9 cellular contexts compared by ENCODE assay signal in genomic region chr1:178664278-178664677, GRCh38.
DNase-seq lines count a peak whose midpoint lies in the region; ATAC-seq and TF ChIP-seq lines count a peak whose summit lies in the region.
"Had no signal": no experiment of that assay in that cellular context is flagged by ENCODE, and none has a peak within 500 bp of the region (broad histone marks: within the 10 kb centered on the region; RNA-seq: fewer than 3 reads in every experiment).

No MANE protein-coding gene starts in this region.

- DNase-seq in Ammon's horn (ENCODE audit: low spot score), result peak; percentile 28
- peak; percentile 87 for DNase-seq in NOMO-1 treated with dmso at 0.1 percent for 144 hours (lab: John Stamatoyannopoulos, UW; ENCODE audit: unreplicated experiment)
- no peak for DNase-seq in A673 (ENCODE audit: low spot score)
- no peak for DNase-seq in NCI-H748 (lab: John Stamatoyannopoulos, UW; ENCODE audit: unreplicated experiment)
- no peak for DNase-seq in NCI-H446 (lab: John Stamatoyannopoulos, UW)
- DNase-seq in NCI-H524 treated with DMSO at 0.1 percent for 48 hours (lab: John Stamatoyannopoulos, UW), result no peak
- DNase-seq: NCI-H2029 had no signal

- no TSS peak for BruUV-seq in A673 (replicated peaks; lab: Mats Ljungman, UMichigan)

- no peaks in the 10 kb centered on the region for H3K9me3 ChIP-seq in A673 (ENCODE audit: low read depth, low read length, poor library complexity, severe bottlenecking)

- CTCF ChIA-PET in A673 (lab: Charles Lee), result no interaction called here

- no peaks in the 10 kb centered on the region for H3K36me3 ChIP-seq in A673 (ENCODE audit: insufficient read depth, low read length, poor library complexity, severe bottlenecking)

- intact Hi-C loops in A673 (cut with micrococcal nuclease; ENCODE audit: unreplicated experiment), result no loop called here

- H3K4me3 ChIP-seq in A673 (ENCODE audit: low read depth, low read length, poor library complexity, severe bottlenecking), result no peak overlapping the region

- POLR2A ChIA-PET in A673 (lab: Charles Lee; ENCODE audit: low non-redundant PET), result no interaction called here

- H3K27ac ChIP-seq in A673 (ENCODE audit: low read depth, low read length, poor library complexity, severe bottlenecking), result no peak overlapping the region

- no peaks in the 10 kb centered on the region for H3K4me1 ChIP-seq in A673 (ENCODE audit: insufficient read depth, low read length, poor library complexity, severe bottlenecking)

- peaks cover 2% of the 10 kb centered on the region for H3K27me3 ChIP-seq in A673 (replicated peaks; ENCODE audit: insufficient read depth, low read depth, low read length, poor library complexity)

- TF ChIP-seq CTCF in A673 (conservative IDR thresholded peaks at IDR 0.05; ENCODE audit: low read depth, low read length), result no peak

- ATAC-seq in GM19395 (IDR thresholded peaks at IDR 0.05; ENCODE audit: unreplicated experiment) (peak; percentile 77), HG03039 (IDR thresholded peaks at IDR 0.05; ENCODE audit: unreplicated experiment) (peak; percentile 76)

Comparison
In these comparisons a context has a peak if more than half of its experiments do, and no peak if none do; other contexts are left out.
1. DNase-seq: peak in Ammon's horn (single experiment) and NOMO-1 treated with dmso at 0.1 percent for 144 hours (single experiment); none in A673 (single experiment), NCI-H748 (single experiment), NCI-H446 (0 of 2) and NCI-H524 treated with DMSO at 0.1 percent for 48 hours (single experiment).